Comparison of ENCODE assay signal across 1 cellular context in the genomic region with DNA sequence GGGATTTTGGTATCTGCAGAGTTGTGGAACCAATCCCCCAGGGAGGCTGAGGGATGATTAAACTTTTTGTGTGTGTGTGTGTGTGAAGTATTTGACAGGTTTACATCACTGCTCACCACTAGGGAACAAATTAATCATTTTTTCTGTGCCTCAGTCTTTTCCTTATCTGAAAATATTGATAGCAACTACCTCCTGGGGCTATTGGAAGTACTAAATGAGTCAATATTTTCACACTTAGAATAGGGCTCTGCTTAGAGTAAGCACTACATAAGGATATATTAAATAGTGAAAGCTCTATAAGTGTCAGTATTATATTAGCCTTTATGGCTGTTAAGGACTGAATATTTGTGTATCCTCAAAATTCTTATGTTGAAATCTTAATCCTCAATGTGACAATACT.
TF ChIP-seq lines count a peak whose summit lies in the region.

No MANE protein-coding gene starts in this region.

TF ChIP-seq in GM12878, 131 proteins besides CTCF, POLR2A, EP300 and RAD21:
- no peak for TF ChIP-seq TAF1 (IDR thresholded peaks at IDR 0.05; ENCODE audit: borderline replicate concordance, low read depth, low read length)
- no peak for TF ChIP-seq CEBPB (IDR thresholded peaks at IDR 0.05; ENCODE audit: borderline replicate concordance in 1 of 2, low read depth in 2 of 2, low read length in 2 of 2)
- TF ChIP-seq KAT2A (conservative IDR thresholded peaks at IDR 0.05; ENCODE audit: control insufficient read depth, low read depth, low read length), result no peak
- no peak for TF ChIP-seq YBX1 (IDR thresholded peaks at IDR 0.05)
- TF ChIP-seq SREBF2 (IDR thresholded peaks at IDR 0.05; ENCODE audit: low read length), result no peak
- no peak for TF ChIP-seq PML (IDR thresholded peaks at IDR 0.05; ENCODE audit: low read length)
- TF ChIP-seq NFYA (IDR thresholded peaks at IDR 0.05; ENCODE audit: borderline replicate concordance, low read depth, low read length), result no peak
- no peak for TF ChIP-seq ASH2L (IDR thresholded peaks at IDR 0.05; ENCODE audit: borderline replicate concordance, low read depth)
- no peak for TF ChIP-seq ZNF274 (IDR thresholded peaks at IDR 0.05; ENCODE audit: insufficient read depth, insufficient read length)
- TF ChIP-seq KLF5 (IDR thresholded peaks at IDR 0.05; ENCODE audit: partially characterized antibody), result no peak
TF ChIP-seq in GM12878: peak in this region for 0.
